Comparison of ENCODE assay signal across 10 cellular contexts in genomic region chr11:3856856-3857553, GRCh38. TPM values are rescaled to one million over a fixed set of nuclear protein-coding genes. Genes with fewer than 3 reads are reported as not detected.
DNase-seq lines count a peak whose midpoint lies in the region; ATAC-seq, FAIRE-seq and TF ChIP-seq lines count a peak whose summit lies in the region.
"Had no signal": no experiment of that assay in that cellular context is flagged by ENCODE, and none has a peak within 500 bp of the region (broad histone marks: within the 10 kb centered on the region; RNA-seq: fewer than 3 reads in every experiment).

No MANE protein-coding gene starts in this region.

- H3K27me3 Mint-ChIP-seq in T-helper 1 cell treated with Interleukin-12 subunit alpha and Interleukin-12 subunit beta and Interleukin-4 antibody, amounts not matched to agents 30 μg/mL and 1 μg/mL, for 36 hours (ENCODE audit: low read depth) = no peaks in the 10 kb centered on the region
- no peaks in the 10 kb centered on the region for H3K27me3 Mint-ChIP-seq in activated CD8-positive, alpha-beta T cell treated with anti-CD3 and anti-CD28 coated beads for 36 hours

- no peaks in the 10 kb centered on the region for H3K9me3 Mint-ChIP-seq in T-helper 1 cell treated with Interleukin-12 subunit alpha and Interleukin-12 subunit beta and Interleukin-4 antibody, amounts not matched to agents 30 μg/mL and 1 μg/mL, for 36 hours
- H3K9me3 Mint-ChIP-seq in activated CD8-positive, alpha-beta T cell treated with anti-CD3 and anti-CD28 coated beads for 36 hours = no peaks in the 10 kb centered on the region

- H3K9ac ChIP-seq in kidney (ENCODE audit: low read length in 2 of 2) = no peak overlapping the region

- DNase-seq in T-helper 1 cell (no peak), kidney (no peak), stomach (no peak), HuH-7 (ENCODE audit: low spot score) (no peak), NOMO-1 treated with dmso at 0.1 percent for 144 hours (lab: John Stamatoyannopoulos, UW; ENCODE audit: unreplicated experiment) (no peak), dedifferentiated amniotic fluid mesenchymal stem cell (ENCODE audit: extremely low spot score) (no peak)
- DNase-seq in activated CD8-positive, alpha-beta T cell treated with anti-CD3 and anti-CD28 coated beads for 36 hours = no peak
- DNase-seq: effector CD4-positive, alpha-beta T cell; NK-92 treated with Interleukin-12 subunit alpha and Interleukin-12 subunit beta, amount 100 ng/mL, for 24 hours had no signal

- H3K27me3 ChIP-seq in stomach = no peaks in the 10 kb centered on the region

- H3K36me3 ChIP-seq in kidney (ENCODE audit: control insufficient read depth in 1 of 2, insufficient read depth in 2 of 2, low read length in 2 of 2) = no peaks in the 10 kb centered on the region
- no peaks in the 10 kb centered on the region for H3K36me3 ChIP-seq in stomach

- peaks cover 72% of the 10 kb centered on the region for H3K4me1 Mint-ChIP-seq in T-helper 1 cell treated with Interleukin-12 subunit alpha and Interleukin-12 subunit beta and Interleukin-4 antibody, amounts not matched to agents 30 μg/mL and 1 μg/mL, for 36 hours (ENCODE audit: low read depth)
- peaks cover 70% of the 10 kb centered on the region for H3K4me1 Mint-ChIP-seq in activated CD8-positive, alpha-beta T cell treated with anti-CD3 and anti-CD28 coated beads for 36 hours (ENCODE audit: low read depth)

- 45 to 66% (median 57%) methylated on average over 5 of the region's 5 CpGs for WGBS in stomach, 5 donors

- H3K4me1 ChIP-seq in kidney (ENCODE audit: control insufficient read depth in 1 of 2, insufficient read depth in 1 of 2, low read depth in 1 of 2, low read length in 2 of 2) (peaks cover 17 to 26% of the 10 kb centered on the region in 2 donors), stomach (peaks cover 58 to 73% (median 67%) of the 10 kb centered on the region in 4 donors)

- peak overlapping the region; percentile 97 for H3K27ac Mint-ChIP-seq in T-helper 1 cell treated with Interleukin-12 subunit alpha and Interleukin-12 subunit beta and Interleukin-4 antibody, amounts not matched to agents 30 μg/mL and 1 μg/mL, for 36 hours
- peak overlapping the region; percentile 91 for H3K27ac Mint-ChIP-seq in activated CD8-positive, alpha-beta T cell treated with anti-CD3 and anti-CD28 coated beads for 36 hours

- FAIRE-seq in kidney (lab: Jason Lieb, UNC) = no peak

- no peaks in the 10 kb centered on the region for H3K9me3 ChIP-seq in kidney (ENCODE audit: control insufficient read depth in 1 of 2, low read length in 2 of 2)
- no peaks in the 10 kb centered on the region for H3K9me3 ChIP-seq in stomach

- peak overlapping the region; percentile 55 to 71 for H3K4me3 ChIP-seq in kidney (ENCODE audit: low read length in 2 of 2)
- H3K4me3 ChIP-seq in stomach = peak overlapping the region; percentile 76 to 90 (median 86)

- POLR2A ChIA-PET in activated CD8-positive, alpha-beta T cell treated with anti-CD3 and anti-CD28 coated beads for 36 hours (lab: Charles Lee) = interaction anchor here (0.6 to 8.9 kb wide), 10 partner anchors 10 to 216 kb away, joined by 3 to 216 read pairs (median 4); partner anchors contain the start of gene RHOG

- H3K4me3 Mint-ChIP-seq in T-helper 1 cell treated with Interleukin-12 subunit alpha and Interleukin-12 subunit beta and Interleukin-4 antibody, amounts not matched to agents 30 μg/mL and 1 μg/mL, for 36 hours = peak overlapping the region; percentile 97
- H3K4me3 Mint-ChIP-seq in activated CD8-positive, alpha-beta T cell treated with anti-CD3 and anti-CD28 coated beads for 36 hours = peak overlapping the region; percentile 82

- TF ChIP-seq EP300 in stomach (IDR thresholded peaks at IDR 0.05) = no peak

- peaks cover 8% of the 10 kb centered on the region for H3K36me3 Mint-ChIP-seq in T-helper 1 cell treated with Interleukin-12 subunit alpha and Interleukin-12 subunit beta and Interleukin-4 antibody, amounts not matched to agents 30 μg/mL and 1 μg/mL, for 36 hours (ENCODE audit: low read depth)
- peaks cover 26% of the 10 kb centered on the region for H3K36me3 Mint-ChIP-seq in activated CD8-positive, alpha-beta T cell treated with anti-CD3 and anti-CD28 coated beads for 36 hours (ENCODE audit: low read depth)

- no peak for TF ChIP-seq CTCF in activated CD8-positive, alpha-beta T cell treated with anti-CD3 and anti-CD28 coated beads for 36 hours (IDR thresholded peaks at IDR 0.05)
- TF ChIP-seq CTCF in kidney (IDR thresholded peaks at IDR 0.05; ENCODE audit: borderline replicate concordance, extremely low read depth, insufficient read depth) (no peak), stomach (IDR thresholded peaks at IDR 0.05) (no peak)

- intact Hi-C loops in activated CD8-positive, alpha-beta T cell treated with anti-CD3 and anti-CD28 coated beads for 36 hours (cut with micrococcal nuclease) = loop anchor here (5.0 kb wide), 2 partner anchors 35 to 95 kb away; no protein-coding TSS in a partner anchor
- intact Hi-C loops in kidney (cut with DNase I) (no loop called here), stomach (cut with DNase I; ENCODE audit: low total_unique reads) (no loop called here)

- no peak for ATAC-seq in activated CD8-positive, alpha-beta T cell treated with anti-CD3 and anti-CD28 coated beads for 36 hours

- CTCF ChIA-PET in activated CD8-positive, alpha-beta T cell treated with anti-CD3 and anti-CD28 coated beads for 36 hours (lab: Charles Lee) = interaction anchor here (0.6 to 26.5 kb wide), 10 partner anchors 8 to 240 kb away, joined by 3 to 775 read pairs (median 30); partner anchors contain the start of gene RHOG

- H3K27ac ChIP-seq in kidney (ENCODE audit: low read depth in 2 of 2, low read length in 2 of 2) (no peak overlapping the region), stomach (peak overlapping the region; percentile 31 to 99 (median 98))

- no peak for TF ChIP-seq POLR2A in stomach (IDR thresholded peaks at IDR 0.05)

RNA-seq across cellular contexts. Expression of gene STIM1, which starts 1.5 kb away (rescaled TPM):
- total RNA-seq in activated CD8-positive, alpha-beta T cell treated with anti-CD3 and anti-CD28 coated beads for 36 hours = 10 to 100 TPM; 60.8 to 61.4 TPM
- total RNA-seq in kidney = 68.0 TPM
- 15.7 TPM for polyA plus RNA-seq in kidney (ENCODE audit: insufficient read depth, low read depth, low replicate concordance)
- 10 to 100 TPM; 21.4 to 70.7 (median 49.8) TPM for total RNA-seq in stomach
- 10 to 100 TPM in 1 of 3 donors, 1 to 10 TPM in 2; 8.7 to 17.1 (median 9.8) TPM for polyA plus RNA-seq in stomach

RNA-seq across cellular contexts. Expression of gene RHOG, which starts 16.2 kb away (rescaled TPM):
- total RNA-seq in activated CD8-positive, alpha-beta T cell treated with anti-CD3 and anti-CD28 coated beads for 36 hours = 100 to 1,000 TPM; 176 to 188 TPM
- 56.0 TPM for total RNA-seq in kidney
- polyA plus RNA-seq in kidney (ENCODE audit: insufficient read depth, low read depth, low replicate concordance) = 43.1 TPM
- 100 to 1,000 TPM in 1 of 5 donors, 10 to 100 TPM in 3, 1 to 10 TPM in 1; 5.9 to 101 (median 26.7) TPM for total RNA-seq in stomach
- polyA plus RNA-seq in stomach = 10 to 100 TPM; 39.8 to 55.5 (median 50.9) TPM

RNA-seq across cellular contexts. Expression of gene PGAP2, which starts 48.6 kb away (rescaled TPM):
- total RNA-seq in activated CD8-positive, alpha-beta T cell treated with anti-CD3 and anti-CD28 coated beads for 36 hours = 10 to 100 TPM; 33.1 to 36.7 TPM
- total RNA-seq in kidney (19.5 TPM), stomach (10 to 100 TPM in 4 of 5 donors, 1 to 10 TPM in 1; 4.7 to 18.3 (median 13.6) TPM)
- polyA plus RNA-seq in kidney (ENCODE audit: insufficient read depth, low read depth, low replicate concordance) (17.5 TPM), stomach (10 to 100 TPM in 2 of 3 donors, 1 to 10 TPM in 1; 8.7 to 23.8 (median 11.8) TPM)

RNA-seq across cellular contexts. Expression of gene NUP98, which starts 59.7 kb away (rescaled TPM):
- 10 to 100 TPM; 88.4 to 89.9 TPM for total RNA-seq in activated CD8-positive, alpha-beta T cell treated with anti-CD3 and anti-CD28 coated beads for 36 hours
- 67.6 TPM for total RNA-seq in kidney
- 23.8 TPM for polyA plus RNA-seq in kidney (ENCODE audit: insufficient read depth, low read depth, low replicate concordance)
- 100 to 1,000 TPM in 1 of 5 donors, 10 to 100 TPM in 4; 43.3 to 132 (median 74.3) TPM for total RNA-seq in stomach
- 10 to 100 TPM; 16.2 to 17.6 (median 16.6) TPM for polyA plus RNA-seq in stomach

Comparison
In these comparisons a context has a peak if more than half of its experiments do, and no peak if none do; other contexts are left out.
1. H3K27ac ChIP-seq: peak in stomach (5 of 5); none in kidney (0 of 2).